18 cellular contexts compared by ENCODE assay signal in genomic region chr16:24997665-24998064, GRCh38. TPM values are rescaled to one million over a fixed set of nuclear protein-coding genes. Genes with fewer than 3 reads are reported as not detected.
DNase-seq lines count a peak whose midpoint lies in the region; ATAC-seq and TF ChIP-seq lines count a peak whose summit lies in the region.
"Had no signal": no experiment of that assay in that cellular context is flagged by ENCODE, and none has a peak within 500 bp of the region (broad histone marks: within the 10 kb centered on the region; RNA-seq: fewer than 3 reads in every experiment).

No MANE protein-coding gene starts in this region.

- H3K27ac ChIP-seq in OCI-LY3 (ENCODE audit: low read length) = peak overlapping the region; percentile 51
- H3K27ac ChIP-seq: adrenal gland; BLaER1 treated with 17β-estradiol and CSF1 and Interleukin-3, amounts not matched to agents 10 nM and 100 nM; RWPE1; SK-N-MC had no signal

- H3K9ac ChIP-seq in OCI-LY3 (ENCODE audit: low read length) = no peak overlapping the region
- H3K9ac ChIP-seq: BLaER1 treated with 17β-estradiol and CSF1 and Interleukin-3, amounts not matched to agents 10 nM and 100 nM had no signal

- H4K20me1 ChIP-seq in OCI-LY3 (ENCODE audit: insufficient read depth, low read length) = peaks cover 99% of the 10 kb centered on the region

- H3K36me3 Mint-ChIP-seq in activated naive CD8-positive, alpha-beta T cell treated with anti-CD3 and anti-CD28 coated beads, Interleukin-2, amount 50 U/mL, for 24 hours (ENCODE audit: low read depth) = peaks cover 12% of the 10 kb centered on the region
- H3K36me3 Mint-ChIP-seq in activated naive CD8-positive, alpha-beta T cell treated with anti-CD3 and anti-CD28 coated beads for 36 hours = peaks cover 14% of the 10 kb centered on the region
- H3K36me3 Mint-ChIP-seq in memory B cell = peaks cover 22% of the 10 kb centered on the region
- peaks cover 28 to 39% of the 10 kb centered on the region in 2 donors for H3K36me3 Mint-ChIP-seq in stimulated activated naive B cell treated with anti-CD40 and anti-IgM and Interleukin-4, amounts not matched to agents 10 μg/mL and 1 μg/mL and 100 μg/mL, for 72 hours
- H3K36me3 Mint-ChIP-seq: natural killer cell had no signal

- TF ChIP-seq CTCF in OCI-LY3 (IDR thresholded peaks at IDR 0.05; ENCODE audit: low read depth, low read length) = no peak

- H3K27me3 ChIP-seq in OCI-LY3 (ENCODE audit: low read depth, low read length) = no peaks in the 10 kb centered on the region
- H3K27me3 ChIP-seq: adrenal gland; BLaER1 treated with 17β-estradiol and CSF1 and Interleukin-3, amounts not matched to agents 10 nM and 100 nM had no signal

- H3K4me3 ChIP-seq in OCI-LY3 (ENCODE audit: low read length) = peak overlapping the region; percentile 30
- H3K4me3 ChIP-seq: adrenal gland; BLaER1 treated with 17β-estradiol and CSF1 and Interleukin-3, amounts not matched to agents 10 nM and 100 nM; SK-N-MC had no signal

- H3K4me1 ChIP-seq in OCI-LY3 (ENCODE audit: low read length) = peaks cover 93% of the 10 kb centered on the region

- H3K27ac Mint-ChIP-seq in activated naive CD8-positive, alpha-beta T cell treated with anti-CD3 and anti-CD28 coated beads, Interleukin-2, amount 50 U/mL, for 24 hours = peak overlapping the region; percentile 49
- H3K27ac Mint-ChIP-seq in activated naive CD8-positive, alpha-beta T cell treated with anti-CD3 and anti-CD28 coated beads for 36 hours = no peak overlapping the region
- H3K27ac Mint-ChIP-seq in memory B cell = peak overlapping the region; percentile 83
- peak overlapping the region; percentile 84 for H3K27ac Mint-ChIP-seq in stimulated activated naive B cell treated with anti-CD40 and anti-IgM and Interleukin-4, amounts not matched to agents 10 μg/mL and 1 μg/mL and 100 μg/mL, for 72 hours
- H3K27ac Mint-ChIP-seq: activated CD4-positive, alpha-beta T cell treated with anti-CD3 and anti-CD28 coated beads, Interleukin-2, amount 10 ng/mL, durations not matched to agents 24 days and 14 days; T-helper 17 cell had no signal

- H3K9me3 ChIP-seq in OCI-LY3 (ENCODE audit: insufficient read depth, low read length) = no peaks in the 10 kb centered on the region
- H3K9me3 ChIP-seq: adrenal gland; BLaER1 treated with 17β-estradiol and CSF1 and Interleukin-3, amounts not matched to agents 10 nM and 100 nM had no signal

- H3K9me3 Mint-ChIP-seq in activated naive CD8-positive, alpha-beta T cell treated with anti-CD3 and anti-CD28 coated beads, Interleukin-2, amount 50 U/mL, for 24 hours = no peaks in the 10 kb centered on the region
- H3K9me3 Mint-ChIP-seq in activated naive CD8-positive, alpha-beta T cell treated with anti-CD3 and anti-CD28 coated beads for 36 hours = no peaks in the 10 kb centered on the region
- H3K9me3 Mint-ChIP-seq in memory B cell = no peaks in the 10 kb centered on the region
- no peaks in the 10 kb centered on the region for H3K9me3 Mint-ChIP-seq in stimulated activated naive B cell treated with anti-CD40 and anti-IgM and Interleukin-4, amounts not matched to agents 10 μg/mL and 1 μg/mL and 100 μg/mL, for 72 hours
- H3K9me3 Mint-ChIP-seq: activated CD4-positive, alpha-beta T cell treated with anti-CD3 and anti-CD28 coated beads, Interleukin-2, amount 10 ng/mL, durations not matched to agents 24 days and 14 days; natural killer cell had no signal

- H3K4me2 ChIP-seq in OCI-LY3 (ENCODE audit: low read length) = peak overlapping the region; percentile 56

- H3K4me1 Mint-ChIP-seq in activated naive CD8-positive, alpha-beta T cell treated with anti-CD3 and anti-CD28 coated beads, Interleukin-2, amount 50 U/mL, for 24 hours = peaks cover 81% of the 10 kb centered on the region
- H3K4me1 Mint-ChIP-seq in activated naive CD8-positive, alpha-beta T cell treated with anti-CD3 and anti-CD28 coated beads for 36 hours = peaks cover 48% of the 10 kb centered on the region
- peaks cover 66% of the 10 kb centered on the region for H3K4me1 Mint-ChIP-seq in memory B cell
- H3K4me1 Mint-ChIP-seq in stimulated activated naive B cell treated with anti-CD40 and anti-IgM and Interleukin-4, amounts not matched to agents 10 μg/mL and 1 μg/mL and 100 μg/mL, for 72 hours = peaks cover 67 to 92% of the 10 kb centered on the region in 2 donors

- peaks cover 52% of the 10 kb centered on the region for H3K36me3 ChIP-seq in OCI-LY3 (replicated peaks; ENCODE audit: low read depth, low read length)
- H3K36me3 ChIP-seq: adrenal gland had no signal

- H3K79me2 ChIP-seq in OCI-LY3 (ENCODE audit: low read length) = peaks cover 100% of the 10 kb centered on the region

- H3K27me3 Mint-ChIP-seq in activated naive CD8-positive, alpha-beta T cell treated with anti-CD3 and anti-CD28 coated beads, Interleukin-2, amount 50 U/mL, for 24 hours = no peaks in the 10 kb centered on the region
- no peaks in the 10 kb centered on the region for H3K27me3 Mint-ChIP-seq in activated naive CD8-positive, alpha-beta T cell treated with anti-CD3 and anti-CD28 coated beads for 36 hours
- no peaks in the 10 kb centered on the region for H3K27me3 Mint-ChIP-seq in memory B cell
- no peaks in the 10 kb centered on the region for H3K27me3 Mint-ChIP-seq in stimulated activated naive B cell treated with anti-CD40 and anti-IgM and Interleukin-4, amounts not matched to agents 10 μg/mL and 1 μg/mL and 100 μg/mL, for 72 hours
- H3K27me3 Mint-ChIP-seq: activated CD4-positive, alpha-beta T cell treated with anti-CD3 and anti-CD28 coated beads, Interleukin-2, amount 10 ng/mL, durations not matched to agents 24 days and 14 days; T-helper 17 cell had no signal

- H3K4me3 Mint-ChIP-seq in activated naive CD8-positive, alpha-beta T cell treated with anti-CD3 and anti-CD28 coated beads, Interleukin-2, amount 50 U/mL, for 24 hours = no peak overlapping the region
- no peak overlapping the region for H3K4me3 Mint-ChIP-seq in activated naive CD8-positive, alpha-beta T cell treated with anti-CD3 and anti-CD28 coated beads for 36 hours
- peak overlapping the region; percentile 64 for H3K4me3 Mint-ChIP-seq in memory B cell
- H3K4me3 Mint-ChIP-seq in stimulated activated naive B cell treated with anti-CD40 and anti-IgM and Interleukin-4, amounts not matched to agents 10 μg/mL and 1 μg/mL and 100 μg/mL, for 72 hours = peak overlapping the region; percentile 40 to 59
- H3K4me3 Mint-ChIP-seq: activated CD4-positive, alpha-beta T cell treated with anti-CD3 and anti-CD28 coated beads, Interleukin-2, amount 10 ng/mL, durations not matched to agents 24 days and 14 days; natural killer cell; T-helper 17 cell had no signal

- H2AFZ ChIP-seq in OCI-LY3 (ENCODE audit: low read depth, low read length) = no peak overlapping the region

- no peak for DNase-seq in activated naive CD8-positive, alpha-beta T cell treated with anti-CD3 and anti-CD28 coated beads, Interleukin-2, amount 50 U/mL, for 24 hours
- no peak for DNase-seq in activated naive CD8-positive, alpha-beta T cell treated with anti-CD3 and anti-CD28 coated beads for 36 hours
- DNase-seq in memory B cell (ENCODE audit: low spot score in 2 of 2) (no peak), NCI-H2227 (lab: John Stamatoyannopoulos, UW; ENCODE audit: unreplicated experiment) (no peak)
- DNase-seq in stimulated activated naive B cell treated with anti-CD40 and anti-IgM and Interleukin-4, amounts not matched to agents 10 μg/mL and 1 μg/mL and 100 μg/mL, for 72 hours = no peak
- DNase-seq: activated CD4-positive, alpha-beta T cell treated with anti-CD3 and anti-CD28 coated beads, Interleukin-2, amount 10 ng/mL, durations not matched to agents 24 days and 14 days; activated effector memory CD4-positive, alpha-beta T cell treated with Interleukin-2 at 50 U/mL for 16 hours; natural killer cell; NCI-H1436 treated with DMSO at 0.1 percent for 48 hours; NCI-H524; T-helper 17 cell had no signal

- ATAC-seq in activated naive CD8-positive, alpha-beta T cell treated with anti-CD3 and anti-CD28 coated beads, Interleukin-2, amount 50 U/mL, for 24 hours = no peak
- no peak for ATAC-seq in memory B cell (ENCODE audit: low read depth)
- ATAC-seq in stimulated activated naive B cell treated with anti-CD40 and anti-IgM and Interleukin-4, amounts not matched to agents 10 μg/mL and 1 μg/mL and 100 μg/mL, for 72 hours (replicated peaks) = no peak
- no peak for ATAC-seq in HG03135 (IDR thresholded peaks at IDR 0.05; ENCODE audit: unreplicated experiment)
- no peak for ATAC-seq in HG03280 (IDR thresholded peaks at IDR 0.05; ENCODE audit: unreplicated experiment)
- ATAC-seq: natural killer cell, T-helper 17 cell had no signal

RNA-seq across cellular contexts. Expression of gene ARHGAP17, which starts 17.5 kb away (rescaled TPM):
- 10 to 100 TPM; 72.5 to 79.3 TPM for total RNA-seq in activated naive CD8-positive, alpha-beta T cell treated with anti-CD3 and anti-CD28 coated beads for 36 hours

Comparison
In these comparisons a context has a peak if more than half of its experiments do, and no peak if none do; other contexts are left out.
1. H3K4me3 Mint-ChIP-seq: peak in memory B cell (single experiment) and stimulated activated naive B cell treated with anti-CD40 and anti-IgM and Interleukin-4, amounts not matched to agents 10 μg/mL and 1 μg/mL and 100 μg/mL, for 72 hours (2 of 2); none in activated naive CD8-positive, alpha-beta T cell treated with anti-CD3 and anti-CD28 coated beads, Interleukin-2, amount 50 U/mL, for 24 hours (single experiment) and activated naive CD8-positive, alpha-beta T cell treated with anti-CD3 and anti-CD28 coated beads for 36 hours (single experiment).